37 cellular contexts compared by ENCODE assay signal in genomic region chr3:834679-835078, GRCh38.
"Had no signal": no experiment of that assay in that cellular context is flagged by ENCODE, and none has a peak within 500 bp of the region (broad histone marks: within the 10 kb centered on the region; RNA-seq: fewer than 3 reads in every experiment).

No MANE protein-coding gene starts in this region.

- H3K27ac Mint-ChIP-seq: activated naive CD4-positive, alpha-beta T cell treated with anti-CD3 and anti-CD28 coated beads for 36 hours; activated naive CD4-positive, alpha-beta T cell treated with anti-CD3 and anti-CD28 coated beads, Interleukin-2, amount 10 ng/mL, durations not matched to agents 7 days and 5 days; activated naive CD4-positive, alpha-beta T cell treated with anti-CD3 and anti-CD28 coated beads, Interleukin-2, amount 50 U/mL, for 24 hours; activated naive CD4-positive, alpha-beta T cell treated with anti-CD3 and anti-CD28 coated beads, Interleukin-2, amount 50 U/mL, for 72 hours; activated naive CD8-positive, alpha-beta T cell; activated naive CD8-positive, alpha-beta T cell treated with anti-CD3 and anti-CD28 coated beads for 36 hours; activated naive CD8-positive, alpha-beta T cell treated with anti-CD3 and anti-CD28 coated beads, Interleukin-2, amount 10 ng/mL, durations not matched to agents 7 days and 5 days; activated naive CD8-positive, alpha-beta T cell treated with anti-CD3 and anti-CD28 coated beads, Interleukin-2, amount 50 U/mL, for 24 hours; activated T-cell treated with anti-CD3 and anti-CD28 coated beads, Interleukin-2, amount 50 U/mL, for 24 hours; activated T-cell treated with anti-CD3 and anti-CD28 coated beads, Interleukin-2, amount 50 U/mL, for 72 hours; activated T-helper 1 cell treated with anti-CD3 and anti-CD28 coated beads, Interleukin-12 subunit alpha, Interleukin-12 subunit beta, Interleukin-2, Interleukin-4 antibody, amounts not matched to agents 30 ng/mL and 10 ng/mL and 1 ng/mL, durations not matched to agents 14 hours and 24 hours and 36 hours; activated T-helper 17 cell treated with anti-CD3 and anti-CD28 coated beads, Interleukin-2, amount 50 U/mL, for 72 hours; activated T-helper 2 cell treated with anti-CD3 and anti-CD28 coated beads, Interferon-gamma antibody, Interleukin-2, Interleukin-4, amounts not matched to agents 10 μg/mL and 5 μg/mL and 100 μg/mL, durations not matched to agents 14 hours and 24 hours and 36 hours; brain had no signal

- H3K27ac ChIP-seq: adrenal gland, ascending aorta, body of pancreas, brain microvascular endothelial cell, cardiac muscle cell had no signal

- H3K4me3 Mint-ChIP-seq: activated naive CD4-positive, alpha-beta T cell treated with anti-CD3 and anti-CD28 coated beads for 36 hours; activated naive CD4-positive, alpha-beta T cell treated with anti-CD3 and anti-CD28 coated beads, Interleukin-2, amount 10 ng/mL, durations not matched to agents 7 days and 5 days; activated naive CD4-positive, alpha-beta T cell treated with anti-CD3 and anti-CD28 coated beads, Interleukin-2, amount 50 U/mL, for 24 hours; activated naive CD8-positive, alpha-beta T cell; activated naive CD8-positive, alpha-beta T cell treated with anti-CD3 and anti-CD28 coated beads for 36 hours; activated naive CD8-positive, alpha-beta T cell treated with anti-CD3 and anti-CD28 coated beads, Interleukin-2, amount 10 ng/mL, durations not matched to agents 7 days and 5 days; activated naive CD8-positive, alpha-beta T cell treated with anti-CD3 and anti-CD28 coated beads, Interleukin-2, amount 50 U/mL, for 24 hours; activated T-cell treated with anti-CD3 and anti-CD28 coated beads, Interleukin-2, amount 50 U/mL, for 24 hours; activated T-cell treated with anti-CD3 and anti-CD28 coated beads, Interleukin-2, amount 50 U/mL, for 4 hours; activated T-cell treated with anti-CD3 and anti-CD28 coated beads, Interleukin-2, amount 50 U/mL, for 72 hours; activated T-helper 1 cell treated with anti-CD3 and anti-CD28 coated beads, Interleukin-12 subunit alpha, Interleukin-12 subunit beta, Interleukin-2, Interleukin-4 antibody, amounts not matched to agents 30 ng/mL and 10 ng/mL and 1 ng/mL, durations not matched to agents 14 hours and 24 hours and 36 hours; activated T-helper 17 cell treated with anti-CD3 and anti-CD28 coated beads, Interleukin-2, amount 50 U/mL, for 72 hours; brain; central memory CD8-positive, alpha-beta T cell had no signal

- H3K36me3 ChIP-seq: adrenal gland, ascending aorta, brain microvascular endothelial cell, cardiac muscle cell had no signal

- H3K9me3 ChIP-seq: adrenal gland, ascending aorta had no signal

- H3K4me3 ChIP-seq: adrenal gland, ascending aorta, body of pancreas, cardiac muscle cell had no signal

- ATAC-seq: activated naive CD4-positive, alpha-beta T cell treated with anti-CD3 and anti-CD28 coated beads, Interleukin-2, amount 50 U/mL, for 72 hours; activated naive CD8-positive, alpha-beta T cell treated with anti-CD3 and anti-CD28 coated beads, Interleukin-2, amount 50 U/mL, for 24 hours; activated T-cell treated with anti-CD3 and anti-CD28 coated beads, Interleukin-2, amount 50 U/mL, for 4 hours; activated T-cell treated with anti-CD3 and anti-CD28 coated beads, Interleukin-2, amount 50 U/mL, for 72 hours; activated T-helper 17 cell treated with anti-CD3 and anti-CD28 coated beads, Interleukin-2, amount 50 U/mL, for 72 hours; body of pancreas had no signal

- H3K4me1 Mint-ChIP-seq: activated naive CD4-positive, alpha-beta T cell treated with anti-CD3 and anti-CD28 coated beads, Interleukin-2, amount 10 ng/mL, durations not matched to agents 7 days and 5 days; activated naive CD4-positive, alpha-beta T cell treated with anti-CD3 and anti-CD28 coated beads, Interleukin-2, amount 50 U/mL, for 24 hours; activated naive CD8-positive, alpha-beta T cell treated with anti-CD3 and anti-CD28 coated beads for 36 hours; activated naive CD8-positive, alpha-beta T cell treated with anti-CD3 and anti-CD28 coated beads, Interleukin-2, amount 10 ng/mL, durations not matched to agents 7 days and 5 days; activated naive CD8-positive, alpha-beta T cell treated with anti-CD3 and anti-CD28 coated beads, Interleukin-2, amount 50 U/mL, for 24 hours; activated T-helper 17 cell treated with anti-CD3 and anti-CD28 coated beads, Interleukin-2, amount 50 U/mL, for 72 hours; central memory CD8-positive, alpha-beta T cell had no signal

- H3K9me3 Mint-ChIP-seq: activated naive CD4-positive, alpha-beta T cell treated with anti-CD3 and anti-CD28 coated beads, Interleukin-2, amount 50 U/mL, for 24 hours had no signal

- DNase-seq: activated effector memory CD4-positive, alpha-beta T cell treated with anti-CD3 and anti-CD28 coated beads, Interleukin-2, amount 50 U/mL, for 16 hours; activated effector memory CD4-positive, alpha-beta T cell treated with Interleukin-2 at 50 U/mL for 16 hours; activated gamma-delta T cell; activated gamma-delta T cell treated with Interleukin-2 at 50 U/mL for 16 hours; activated naive CD4-positive, alpha-beta T cell; activated naive CD4-positive, alpha-beta T cell treated with anti-CD3 and anti-CD28 coated beads for 36 hours; activated naive CD4-positive, alpha-beta T cell treated with anti-CD3 and anti-CD28 coated beads, Interleukin-2, amount 10 ng/mL, durations not matched to agents 7 days and 5 days; activated naive CD4-positive, alpha-beta T cell treated with anti-CD3 and anti-CD28 coated beads, Interleukin-2, amount 50 U/mL, for 16 hours; activated naive CD4-positive, alpha-beta T cell treated with Interleukin-2 at 50 U/mL for 16 hours; activated naive CD8-positive, alpha-beta T cell treated with anti-CD3 and anti-CD28 coated beads for 36 hours; activated naive CD8-positive, alpha-beta T cell treated with anti-CD3 and anti-CD28 coated beads, Interleukin-2, amount 10 ng/mL, durations not matched to agents 7 days and 5 days; activated naive CD8-positive, alpha-beta T cell treated with anti-CD3 and anti-CD28 coated beads, Interleukin-2, amount 50 U/mL, for 24 hours; activated T-cell treated with anti-CD3 and anti-CD28 coated beads, Interleukin-2, amount 50 U/mL, for 1 hour; activated T-cell treated with anti-CD3 and anti-CD28 coated beads, Interleukin-2, amount 50 U/mL, for 24 hours; activated T-cell treated with anti-CD3 and anti-CD28 coated beads, Interleukin-2, amount 50 U/mL, for 4 hours; activated T-cell treated with anti-CD3 and anti-CD28 coated beads, Interleukin-2, amount 50 U/mL, for 48 hours; activated T-cell treated with anti-CD3 and anti-CD28 coated beads, Interleukin-2, amount 50 U/mL, for 72 hours; adrenal gland; amniotic stem cell; amygdala; anterior cingulate cortex; aorta; body of pancreas; brain microvascular endothelial cell; caudate nucleus; central memory CD4-positive, alpha-beta T cell; cerebellar nuclear complex had no signal

- H3K36me3 Mint-ChIP-seq: activated naive CD4-positive, alpha-beta T cell treated with anti-CD3 and anti-CD28 coated beads, Interleukin-2, amount 10 ng/mL, durations not matched to agents 7 days and 5 days; activated naive CD4-positive, alpha-beta T cell treated with anti-CD3 and anti-CD28 coated beads, Interleukin-2, amount 50 U/mL, for 24 hours; activated naive CD8-positive, alpha-beta T cell; activated naive CD8-positive, alpha-beta T cell treated with anti-CD3 and anti-CD28 coated beads for 36 hours; activated naive CD8-positive, alpha-beta T cell treated with anti-CD3 and anti-CD28 coated beads, Interleukin-2, amount 10 ng/mL, durations not matched to agents 7 days and 5 days; brain had no signal

- H3K27me3 ChIP-seq: adrenal gland, ascending aorta, body of pancreas, brain microvascular endothelial cell, cardiac muscle cell had no signal

- H3K4me1 ChIP-seq: adrenal gland, ascending aorta, body of pancreas had no signal

- H3K27me3 Mint-ChIP-seq: activated naive CD4-positive, alpha-beta T cell treated with anti-CD3 and anti-CD28 coated beads, Interleukin-2, amount 10 ng/mL, durations not matched to agents 7 days and 5 days; activated naive CD4-positive, alpha-beta T cell treated with anti-CD3 and anti-CD28 coated beads, Interleukin-2, amount 50 U/mL, for 24 hours; activated naive CD8-positive, alpha-beta T cell; activated naive CD8-positive, alpha-beta T cell treated with anti-CD3 and anti-CD28 coated beads for 36 hours; activated naive CD8-positive, alpha-beta T cell treated with anti-CD3 and anti-CD28 coated beads, Interleukin-2, amount 10 ng/mL, durations not matched to agents 7 days and 5 days; activated naive CD8-positive, alpha-beta T cell treated with anti-CD3 and anti-CD28 coated beads, Interleukin-2, amount 50 U/mL, for 24 hours; activated T-cell treated with anti-CD3 and anti-CD28 coated beads, Interleukin-2, amount 50 U/mL, for 24 hours; activated T-helper 17 cell treated with anti-CD3 and anti-CD28 coated beads, Interleukin-2, amount 50 U/mL, for 72 hours; central memory CD8-positive, alpha-beta T cell had no signal
